In the genomic region with DNA sequence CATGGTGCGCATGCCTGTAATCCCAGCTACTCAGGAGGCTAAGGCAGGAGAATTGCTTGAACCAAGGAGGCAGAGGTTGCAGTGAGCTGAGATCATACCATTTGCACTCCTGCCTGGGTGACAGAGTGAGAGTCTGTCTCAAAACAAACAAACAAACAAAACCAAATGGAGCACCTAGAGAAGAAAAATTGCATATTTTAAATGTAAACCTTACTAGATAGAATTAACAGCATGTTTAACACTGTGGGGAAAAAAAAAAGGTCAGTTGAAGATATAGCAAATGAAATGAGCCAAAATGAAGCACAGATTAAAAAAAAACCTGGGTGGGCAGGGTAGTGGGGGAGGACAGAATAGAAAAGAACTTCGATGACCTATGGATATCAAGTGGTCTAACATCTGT, we compare ENCODE assay signal across 40 cellular contexts. TPM values are rescaled to one million over a fixed set of nuclear protein-coding genes. Genes with fewer than 3 reads are reported as not detected.
DNase-seq lines count a peak whose midpoint lies in the region; ATAC-seq, FAIRE-seq and TF ChIP-seq lines count a peak whose summit lies in the region.
"Had no signal": no experiment of that assay in that cellular context is flagged by ENCODE, and none has a peak within 500 bp of the region (broad histone marks: within the 10 kb centered on the region; RNA-seq: fewer than 3 reads in every experiment).

No MANE protein-coding gene starts in this region.

- H3K27me3 ChIP-seq in GM23338 (ENCODE audit: insufficient read depth), result no peaks in the 10 kb centered on the region
- no peaks in the 10 kb centered on the region for H3K27me3 ChIP-seq in K562 (ENCODE audit: control insufficient read depth in 2 of 2, insufficient read depth in 2 of 2, low read length in 2 of 2)
- H3K27me3 ChIP-seq: BE2C; BLaER1; BLaER1 treated with 17β-estradiol and CSF1 and Interleukin-3, amounts not matched to agents 10 nM and 100 nM had no signal

- CTCF ChIA-PET in HEK293 (lab: Yijun Ruan, JAX), result no interaction called here
- CTCF ChIA-PET in K562 (lab: Yijun Ruan, JAX; ENCODE audit: low intra/inter-chr PET ratio), result no interaction called here

- DNase-seq in GM23338 (ENCODE audit: low spot score) (no peak), K562 (ENCODE audit: extremely low read depth in 1 of 4, low spot score in 3 of 4) (no peak), erythroblast (lab: John Stamatoyannopoulos, UW) (no peak), HCEC 1CT (no peak), SIG-M5 treated with dmso at 0.1 percent for 504 hours (lab: John Stamatoyannopoulos, UW; ENCODE audit: unreplicated experiment) (no peak)
- DNase-seq: 8988T; ACHN; AML-193; BE2C; C1 segment of cervical spinal cord; Caco-2; Calu3; CD4-positive, alpha-beta memory T cell; CD4-positive, alpha-beta T cell; CD4-positive, CD25-positive, alpha-beta regulatory T cell; CD8-positive, alpha-beta memory T cell; CD8-positive, alpha-beta T cell; COR-L47; DMS 273 treated with DMSO at 0.1 percent for 48 hours; DMS153; DMS53; DMS79; DMS79 treated with DMSO at 0.1 percent for 48 hours; DND-41; EL had no signal

- H3K4me2 ChIP-seq in GM23338, result no peak overlapping the region
- H3K4me2 ChIP-seq in K562 (ENCODE audit: insufficient read depth, low read length), result no peak overlapping the region
- H3K4me2 ChIP-seq: A549; BLaER1; BLaER1 treated with 17β-estradiol and CSF1 and Interleukin-3, amounts not matched to agents 10 nM and 100 nM had no signal

- H3K9me1 ChIP-seq in K562 (ENCODE audit: control insufficient read depth, insufficient read depth, low read length), result no peaks in the 10 kb centered on the region

- H3K4me3 Mint-ChIP-seq in GM23338, result no peak overlapping the region
- H3K4me3 Mint-ChIP-seq: B cell; CD14-positive monocyte; CD4-positive, alpha-beta memory T cell; CD4-positive, alpha-beta T cell; CD4-positive, CD25-positive, alpha-beta regulatory T cell; CD8-positive, alpha-beta memory T cell; CD8-positive, alpha-beta T cell had no signal

- TF ChIP-seq RAD21 in K562 (CRISPR knock-in tag; conservative IDR thresholded peaks at IDR 0.05 in 1 of 2, IDR thresholded peaks at IDR 0.05 in 1 of 2), result no peak

- H3K4me1 Mint-ChIP-seq in GM23338, result no peaks in the 10 kb centered on the region
- H3K4me1 Mint-ChIP-seq: B cell; CD14-positive monocyte; CD4-positive, alpha-beta memory T cell; CD4-positive, CD25-positive, alpha-beta regulatory T cell; CD8-positive, alpha-beta memory T cell had no signal

- TF ChIP-seq EP300 in K562 (IDR thresholded peaks at IDR 0.05; ENCODE audit: low read length), result no peak

- TF ChIP-seq CTCF in GM23338 (conservative IDR thresholded peaks at IDR 0.05; ENCODE audit: low read depth in 2 of 2) (no peak), HEK293 (tag by site-specific recombination; IDR thresholded peaks at IDR 0.05) (no peak), K562 (IDR thresholded peaks at IDR 0.05 in 2 of 3, conservative IDR thresholded peaks at IDR 0.05 in 1 of 3; ENCODE audit: insufficient read depth in 2 of 3, low read depth in 1 of 3, low read length in 3 of 3) (no peak)

- H3K9me3 ChIP-seq in HEK293 (ENCODE audit: control insufficient read depth, insufficient read depth, low read depth, low read length), result no peaks in the 10 kb centered on the region
- no peaks in the 10 kb centered on the region for H3K9me3 ChIP-seq in K562 (replicated peaks; ENCODE audit: control insufficient read depth, insufficient read depth, low read depth, low read length)
- H3K9me3 ChIP-seq: A549; BE2C; BLaER1; BLaER1 treated with 17β-estradiol and CSF1 and Interleukin-3, amounts not matched to agents 10 nM and 100 nM; Caco-2 had no signal

- H3K4me3 ChIP-seq in GM23338, result no peak overlapping the region
- no peak overlapping the region for H3K4me3 ChIP-seq in HEK293 (ENCODE audit: low read depth, low read length)
- H3K4me3 ChIP-seq in K562, result no peak overlapping the region
- H3K4me3 ChIP-seq: A549; BLaER1; BLaER1 treated with 17β-estradiol and CSF1 and Interleukin-3, amounts not matched to agents 10 nM and 100 nM had no signal

- POLR2A ChIA-PET in HEK293 (lab: Yijun Ruan, JAX), result no interaction called here
- POLR2A ChIA-PET in K562 (lab: Yijun Ruan, JAX), result no interaction called here

- no peak overlapping the region for H3K27ac Mint-ChIP-seq in GM23338
- H3K27ac Mint-ChIP-seq: B cell; CD14-positive monocyte; CD4-positive, alpha-beta memory T cell; CD4-positive, alpha-beta T cell; CD4-positive, CD25-positive, alpha-beta regulatory T cell; CD8-positive, alpha-beta memory T cell; CD8-positive, alpha-beta T cell had no signal

- peaks cover 7% of the 10 kb centered on the region for H3K27me3 Mint-ChIP-seq in GM23338 (ENCODE audit: insufficient read depth, low read depth, poor library complexity)
- H3K27me3 Mint-ChIP-seq: B cell had no signal

- FAIRE-seq in K562 (lab: Jason Lieb, UNC), result no peak
- FAIRE-seq: A204.1, A549, D721Med had no signal

- H3K9me3 Mint-ChIP-seq in GM23338, result no peaks in the 10 kb centered on the region
- H3K9me3 Mint-ChIP-seq: CD14-positive monocyte; CD4-positive, alpha-beta memory T cell; CD4-positive, alpha-beta T cell; CD8-positive, alpha-beta memory T cell; CD8-positive, alpha-beta T cell had no signal

- H2AFZ ChIP-seq in GM23338 (0 out of 2 replicates have a peak overlapping the region, but pooled peaks have one; percentile 43), K562 (ENCODE audit: low read depth, low read length) (no peak overlapping the region)

- H3K27ac ChIP-seq in GM23338 (ENCODE audit: low read depth) (no peak overlapping the region), HEK293 (ENCODE audit: extremely low read depth, low read depth, low read length) (no peak overlapping the region), K562 (ENCODE audit: extremely low read depth, low read depth, low read length) (no peak overlapping the region)
- H3K27ac ChIP-seq: 22Rv1; A549; BLaER1; BLaER1 treated with 17β-estradiol and CSF1 and Interleukin-3, amounts not matched to agents 10 nM and 100 nM; C4-2B had no signal

- ATAC-seq in GM23338 (no peak), K562 (no peak)
- ATAC-seq: A549; CD8-positive, alpha-beta T cell had no signal

- H4K20me1 ChIP-seq in GM23338 (replicated peaks; ENCODE audit: insufficient read depth) (no peaks in the 10 kb centered on the region), K562 (replicated peaks; ENCODE audit: control insufficient read depth, insufficient read depth, low read length) (peaks cover 4% of the 10 kb centered on the region)
- H4K20me1 ChIP-seq: BLaER1; BLaER1 treated with 17β-estradiol and CSF1 and Interleukin-3, amounts not matched to agents 10 nM and 100 nM had no signal

- intact Hi-C loops in K562 (cut with micrococcal nuclease), result no loop called here

- in situ Hi-C loops in K562 (cut with MboI), result no loop called here

- BruUV-seq in K562 (replicated peaks; lab: Mats Ljungman, UMichigan), result no TSS peak

- H3K79me2 ChIP-seq in GM23338 (replicated peaks; ENCODE audit: insufficient read depth) (no peaks in the 10 kb centered on the region), K562 (ENCODE audit: control insufficient read depth, insufficient read depth, low read length) (no peaks in the 10 kb centered on the region)

- no peak for TF ChIP-seq POLR2A in K562 (conservative IDR thresholded peaks at IDR 0.05)
- no peak for TF ChIP-seq POLR2A in erythroblast (IDR thresholded peaks at IDR 0.05; ENCODE audit: low read length)

- H3K9me2 ChIP-seq in GM23338 (ENCODE audit: insufficient read depth), result no peaks in the 10 kb centered on the region

- H3K36me3 ChIP-seq in GM23338 (ENCODE audit: insufficient read depth) (no peaks in the 10 kb centered on the region), HEK293 (ENCODE audit: control insufficient read depth in 2 of 2, insufficient read depth in 1 of 2, low read length in 2 of 2) (no peaks in the 10 kb centered on the region), K562 (ENCODE audit: control insufficient read depth, insufficient read depth, low read length) (no peaks in the 10 kb centered on the region)
- H3K36me3 ChIP-seq: BE2C; BLaER1; BLaER1 treated with 17β-estradiol and CSF1 and Interleukin-3, amounts not matched to agents 10 nM and 100 nM had no signal

- no peak overlapping the region for H3K9ac ChIP-seq in K562 (ENCODE audit: insufficient read depth in 1 of 2, low read depth in 2 of 2, low read length in 2 of 2)
- H3K9ac ChIP-seq: BLaER1; BLaER1 treated with 17β-estradiol and CSF1 and Interleukin-3, amounts not matched to agents 10 nM and 100 nM had no signal

- no peaks in the 10 kb centered on the region for H3K36me3 Mint-ChIP-seq in GM23338 (ENCODE audit: low read depth)
- H3K36me3 Mint-ChIP-seq: CD14-positive monocyte; CD4-positive, alpha-beta memory T cell; CD4-positive, CD25-positive, alpha-beta regulatory T cell; CD8-positive, alpha-beta memory T cell; CD8-positive, alpha-beta T cell had no signal

- WGBS in K562 (ENCODE audit: insufficient coverage, low coverage, missing lambda C conversion rate), result 52% methylated on average over 2 of the region's 2 CpGs

- no peaks in the 10 kb centered on the region for H3F3A ChIP-seq in GM23338 (replicated peaks; ENCODE audit: low read depth)

- H3K4me1 ChIP-seq in GM23338 (ENCODE audit: insufficient read depth), result no peaks in the 10 kb centered on the region
- H3K4me1 ChIP-seq in HEK293 (ENCODE audit: control insufficient read depth, insufficient read depth, low read length), result no peaks in the 10 kb centered on the region
- H3K4me1 ChIP-seq in K562 (replicated peaks in 1 of 2; ENCODE audit: control insufficient read depth in 2 of 2, insufficient read depth in 2 of 2, low read length in 2 of 2), result peaks cover under 1 to 11% of the 10 kb centered on the region in 2 experiments; a peak in 4 of 5 replicates
- H3K4me1 ChIP-seq: BE2C; BLaER1; BLaER1 treated with 17β-estradiol and CSF1 and Interleukin-3, amounts not matched to agents 10 nM and 100 nM had no signal

RNA-seq across cellular contexts. Expression of a gene that starts 7.3 kb away (rescaled TPM):
- not detected in 2 replicates for total RNA-seq in GM23338 (2014; rRNA removed; shearing (Covaris generic))
- polyA plus RNA-seq in GM23338 (2016; fragmentation: Nextera tagmentation; extraction: Ambion mirVana), result not detected in 2 replicates
- total RNA-seq in K562 (2011; cell fraction: chromatin; rRNA removed; ENCODE audit: low replicate concordance), result not detected in 2 replicates
- total RNA-seq in K562 (2011; cell fraction: nucleolus; rRNA removed), result 0.66 and 0.67 TPM in 2 replicates
- total RNA-seq in K562 (2011; cell fraction: nucleoplasm; rRNA removed), result not detected in 2 replicates
- total RNA-seq in K562 (2014; rRNA removed), result not detected in 2 replicates
- not detected in 2 replicates for total RNA-seq in K562 (2014; rRNA removed; fragmentation: Illumina TruSeq; extraction: Trizol)
- not detected in 2 replicates for total RNA-seq in K562 (2015; rRNA removed; fragmentation: Illumina TruSeq; extraction: Trizol)
- total RNA-seq in K562 (2021), result not detected in 2 replicates
- 0.11 TPM in 1 of 2 replicates, not detected in the other for polyA plus RNA-seq in K562 (2011; rRNA removed)
- polyA plus RNA-seq in K562 (2011; cell fraction: cytosol; rRNA removed), result 0.09 and 0.18 TPM in 2 replicates
- polyA plus RNA-seq in K562 (2011; cell fraction: nucleus; rRNA removed), result 0.17 TPM in 1 of 2 replicates, not detected in the other
- polyA plus RNA-seq in K562 (2012), result 0.14 TPM in 1 of 2 replicates, not detected in the other
- polyA plus RNA-seq in K562 (2014; fragmentation: Illumina TruSeq; extraction: Trizol), result not detected in 2 replicates
- under 1 TPM; 0.11 to 0.18 TPM for polyA plus RNA-seq in K562 (2014; fragmentation: Nextera tagmentation; extraction: Ambion mirVana)
- polyA plus RNA-seq in K562 (2014; rRNA removed), result not detected in 2 replicates
- polyA minus RNA-seq in K562 (2011; rRNA and poly(A)+ RNA removed), result not detected in 2 replicates
- not detected in 2 replicates for polyA minus RNA-seq in K562 (2011; cell fraction: cytosol; rRNA and poly(A)+ RNA removed)
- polyA minus RNA-seq in K562 (2011; cell fraction: nucleus; rRNA and poly(A)+ RNA removed), result not detected in 2 replicates
- total RNA-seq: A172; A673; B cell; CD4-positive, alpha-beta memory T cell; CD4-positive, alpha-beta T cell; CD4-positive, CD25-positive, alpha-beta regulatory T cell; CD8-positive, alpha-beta memory T cell; CD8-positive, alpha-beta T cell; Daoy had no signal
- polyA plus RNA-seq: AG04450; BJ; CD14-positive monocyte; CD4-positive, alpha-beta memory T cell; CD4-positive, CD25-positive, alpha-beta regulatory T cell; CD8-positive, alpha-beta memory T cell had no signal

RNA-seq across cellular contexts. Expression of a gene that starts 13.9 kb away (rescaled TPM):
- 23.0 and 35.0 TPM in 2 replicates for total RNA-seq in GM23338 (2014; rRNA removed; shearing (Covaris generic))
- 77.6 and 81.6 TPM in 2 replicates for polyA plus RNA-seq in GM23338 (2016; fragmentation: Nextera tagmentation; extraction: Ambion mirVana)
- 52.2 and 75.8 TPM in 2 replicates for total RNA-seq in K562 (2011; cell fraction: chromatin; rRNA removed; ENCODE audit: low replicate concordance)
- total RNA-seq in K562 (2011; cell fraction: nucleolus; rRNA removed), result 35.9 and 41.6 TPM in 2 replicates
- 34.0 and 47.2 TPM in 2 replicates for total RNA-seq in K562 (2011; cell fraction: nucleoplasm; rRNA removed)
- 57.9 and 60.3 TPM in 2 replicates for total RNA-seq in K562 (2014; rRNA removed)
- total RNA-seq in K562 (2014; rRNA removed; fragmentation: Illumina TruSeq; extraction: Trizol), result 39.5 and 44.2 TPM in 2 replicates
- total RNA-seq in K562 (2015; rRNA removed; fragmentation: Illumina TruSeq; extraction: Trizol), result 58.4 and 61.5 TPM in 2 replicates
- 31.2 and 41.0 TPM in 2 replicates for total RNA-seq in K562 (2021)
- polyA plus RNA-seq in K562 (2011; rRNA removed), result 33.8 and 37.9 TPM in 2 replicates
- polyA plus RNA-seq in K562 (2011; cell fraction: cytosol; rRNA removed), result 38.9 and 62.7 TPM in 2 replicates
- polyA plus RNA-seq in K562 (2011; cell fraction: nucleus; rRNA removed), result 54.0 and 67.1 TPM in 2 replicates
- 31.6 and 35.7 TPM in 2 replicates for polyA plus RNA-seq in K562 (2012)
- 51.3 and 68.6 TPM in 2 replicates for polyA plus RNA-seq in K562 (2014; fragmentation: Illumina TruSeq; extraction: Trizol)
- 1 to 10 TPM; 2.4 to 9.1 TPM for polyA plus RNA-seq in K562 (2014; fragmentation: Nextera tagmentation; extraction: Ambion mirVana)
- 66.6 and 79.4 TPM in 2 replicates for polyA plus RNA-seq in K562 (2014; rRNA removed)
- 24.9 and 30.8 TPM in 2 replicates for polyA minus RNA-seq in K562 (2011; rRNA and poly(A)+ RNA removed)
- polyA minus RNA-seq in K562 (2011; cell fraction: cytosol; rRNA and poly(A)+ RNA removed), result 16.6 and 22.6 TPM in 2 replicates
- 9.8 and 36.0 TPM in 2 replicates for polyA minus RNA-seq in K562 (2011; cell fraction: nucleus; rRNA and poly(A)+ RNA removed)

RNA-seq across cellular contexts. Expression of a gene that starts 14.3 kb away (rescaled TPM):
- total RNA-seq in GM23338 (2014; rRNA removed; shearing (Covaris generic)), result 22.7 and 23.5 TPM in 2 replicates
- 8.5 and 9.8 TPM in 2 replicates for polyA plus RNA-seq in GM23338 (2016; fragmentation: Nextera tagmentation; extraction: Ambion mirVana)
- total RNA-seq in K562 (2011; cell fraction: chromatin; rRNA removed; ENCODE audit: low replicate concordance), result 53.9 and 97.1 TPM in 2 replicates
- 55.0 and 62.4 TPM in 2 replicates for total RNA-seq in K562 (2011; cell fraction: nucleolus; rRNA removed)
- total RNA-seq in K562 (2011; cell fraction: nucleoplasm; rRNA removed), result 34.8 and 43.8 TPM in 2 replicates
- 13.1 and 20.8 TPM in 2 replicates for total RNA-seq in K562 (2014; rRNA removed)
- 7.9 and 13.1 TPM in 2 replicates for total RNA-seq in K562 (2014; rRNA removed; fragmentation: Illumina TruSeq; extraction: Trizol)
- 20.7 and 22.5 TPM in 2 replicates for total RNA-seq in K562 (2015; rRNA removed; fragmentation: Illumina TruSeq; extraction: Trizol)
- total RNA-seq in K562 (2021), result 18.2 and 19.9 TPM in 2 replicates
- polyA plus RNA-seq in K562 (2011; rRNA removed), result 27.1 and 35.2 TPM in 2 replicates
- 38.7 and 39.7 TPM in 2 replicates for polyA plus RNA-seq in K562 (2011; cell fraction: cytosol; rRNA removed)
- 105 TPM in 2 replicates for polyA plus RNA-seq in K562 (2011; cell fraction: nucleus; rRNA removed)
- polyA plus RNA-seq in K562 (2012), result 23.5 and 35.7 TPM in 2 replicates
- polyA plus RNA-seq in K562 (2014; fragmentation: Illumina TruSeq; extraction: Trizol), result 30.0 and 36.8 TPM in 2 replicates
- polyA plus RNA-seq in K562 (2014; fragmentation: Nextera tagmentation; extraction: Ambion mirVana), result 1 to 10 TPM; 1.5 to 3.6 TPM
- polyA plus RNA-seq in K562 (2014; rRNA removed), result 23.4 and 23.5 TPM in 2 replicates
- 22.6 and 25.2 TPM in 2 replicates for polyA minus RNA-seq in K562 (2011; rRNA and poly(A)+ RNA removed)
- 11.4 and 13.7 TPM in 2 replicates for polyA minus RNA-seq in K562 (2011; cell fraction: cytosol; rRNA and poly(A)+ RNA removed)
- polyA minus RNA-seq in K562 (2011; cell fraction: nucleus; rRNA and poly(A)+ RNA removed), result 22.2 and 27.5 TPM in 2 replicates

RNA-seq across cellular contexts. Expression of a gene that starts 22.7 kb away (rescaled TPM):
- 209 and 253 TPM in 2 replicates for total RNA-seq in GM23338 (2014; rRNA removed; shearing (Covaris generic))
- polyA plus RNA-seq in GM23338 (2016; fragmentation: Nextera tagmentation; extraction: Ambion mirVana), result 38.6 and 41.3 TPM in 2 replicates
- 10.1 and 24.8 TPM in 2 replicates for total RNA-seq in K562 (2011; cell fraction: chromatin; rRNA removed; ENCODE audit: low replicate concordance)
- 24.3 and 37.9 TPM in 2 replicates for total RNA-seq in K562 (2011; cell fraction: nucleolus; rRNA removed)
- total RNA-seq in K562 (2011; cell fraction: nucleoplasm; rRNA removed), result 13.6 and 20.2 TPM in 2 replicates
- 1.5 and 2.1 TPM in 2 replicates for total RNA-seq in K562 (2014; rRNA removed)
- total RNA-seq in K562 (2014; rRNA removed; fragmentation: Illumina TruSeq; extraction: Trizol), result 1.1 and 1.8 TPM in 2 replicates
- total RNA-seq in K562 (2015; rRNA removed; fragmentation: Illumina TruSeq; extraction: Trizol), result 0.94 and 0.98 TPM in 2 replicates
- 3.2 and 4.5 TPM in 2 replicates for total RNA-seq in K562 (2021)
- polyA plus RNA-seq in K562 (2011; rRNA removed), result 2.8 and 5.6 TPM in 2 replicates
- 4.1 and 7.4 TPM in 2 replicates for polyA plus RNA-seq in K562 (2011; cell fraction: cytosol; rRNA removed)
- polyA plus RNA-seq in K562 (2011; cell fraction: nucleus; rRNA removed), result 9.8 and 17.8 TPM in 2 replicates
- polyA plus RNA-seq in K562 (2012), result 4.0 and 7.3 TPM in 2 replicates
- polyA plus RNA-seq in K562 (2014; fragmentation: Illumina TruSeq; extraction: Trizol), result 3.9 and 4.5 TPM in 2 replicates
- under 1 TPM; 0.78 to 0.80 TPM for polyA plus RNA-seq in K562 (2014; fragmentation: Nextera tagmentation; extraction: Ambion mirVana)
- 2.3 and 3.3 TPM in 2 replicates for polyA plus RNA-seq in K562 (2014; rRNA removed)
- polyA minus RNA-seq in K562 (2011; rRNA and poly(A)+ RNA removed), result 3.5 and 3.7 TPM in 2 replicates
- polyA minus RNA-seq in K562 (2011; cell fraction: cytosol; rRNA and poly(A)+ RNA removed), result 4.8 and 6.5 TPM in 2 replicates
- 5.0 and 5.2 TPM in 2 replicates for polyA minus RNA-seq in K562 (2011; cell fraction: nucleus; rRNA and poly(A)+ RNA removed)

RNA-seq across cellular contexts. Expression of a gene that starts 51.4 kb away (rescaled TPM):
- total RNA-seq in GM23338 (2014; rRNA removed; shearing (Covaris generic)), result 0.08 and 0.80 TPM in 2 replicates
- polyA plus RNA-seq in GM23338 (2016; fragmentation: Nextera tagmentation; extraction: Ambion mirVana) (0.16 and 0.68 TPM in 2 replicates), K562 (2011; rRNA removed) (0.08 and 0.20 TPM in 2 replicates), K562 (2014; fragmentation: Illumina TruSeq; extraction: Trizol) (0.28 and 0.31 TPM in 2 replicates), K562 (2014; fragmentation: Nextera tagmentation; extraction: Ambion mirVana) (under 1 TPM in 1 of 2 experiments, not detected in 1; 0.01 TPM), K562 (2014; rRNA removed) (0.17 and 0.32 TPM in 2 replicates)
- 0.51 and 0.67 TPM in 2 replicates for total RNA-seq in K562 (2011; cell fraction: chromatin; rRNA removed; ENCODE audit: low replicate concordance)
- 0.39 and 0.50 TPM in 2 replicates for total RNA-seq in K562 (2011; cell fraction: nucleolus; rRNA removed)
- 0.22 TPM in 1 of 2 replicates, not detected in the other for total RNA-seq in K562 (2011; cell fraction: nucleoplasm; rRNA removed)
- total RNA-seq in K562 (2014; rRNA removed) (0.29 and 0.36 TPM in 2 replicates), K562 (2014; rRNA removed; fragmentation: Illumina TruSeq; extraction: Trizol) (0.22 and 0.29 TPM in 2 replicates), K562 (2015; rRNA removed; fragmentation: Illumina TruSeq; extraction: Trizol) (0.57 and 0.76 TPM in 2 replicates), K562 (2021) (0.40 and 0.45 TPM in 2 replicates)
- polyA plus RNA-seq in K562 (2011; cell fraction: cytosol; rRNA removed), result 0.12 and 0.15 TPM in 2 replicates
- 0.24 and 0.34 TPM in 2 replicates for polyA plus RNA-seq in K562 (2011; cell fraction: nucleus; rRNA removed)
- polyA plus RNA-seq in K562 (2012), result 1.0 and 2.9 TPM in 2 replicates
- 0.28 and 0.36 TPM in 2 replicates for polyA minus RNA-seq in K562 (2011; rRNA and poly(A)+ RNA removed)
- not detected in 2 replicates for polyA minus RNA-seq in K562 (2011; cell fraction: cytosol; rRNA and poly(A)+ RNA removed)
- 0.27 and 0.67 TPM in 2 replicates for polyA minus RNA-seq in K562 (2011; cell fraction: nucleus; rRNA and poly(A)+ RNA removed)
